12 cellular contexts compared by ENCODE assay signal in the genomic region with DNA sequence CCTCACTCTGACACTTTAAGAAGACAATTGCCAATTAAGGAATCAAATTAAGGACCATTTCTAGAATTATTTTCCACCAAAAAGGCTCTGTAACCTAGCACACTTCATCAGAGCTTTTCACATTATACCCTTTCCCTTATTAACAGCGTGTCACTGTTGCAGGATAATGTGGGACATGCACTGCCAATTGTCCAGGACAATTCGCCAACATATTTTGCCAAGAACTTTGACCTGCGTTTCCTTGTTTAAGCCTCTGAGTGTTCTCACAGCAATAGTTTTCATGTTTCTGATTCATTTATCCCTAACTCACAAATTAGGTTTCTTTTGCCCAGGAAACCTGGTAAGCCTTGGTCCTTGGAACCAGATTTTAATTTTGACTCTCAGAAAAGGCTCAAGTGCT.
"Had no signal": no experiment of that assay in that cellular context is flagged by ENCODE, and none has a peak within 500 bp of the region (broad histone marks: within the 10 kb centered on the region; RNA-seq: fewer than 3 reads in every experiment).

No MANE protein-coding gene starts in this region.

- H3K4me3 ChIP-seq: psoas muscle, tibial nerve had no signal

- H3K36me3 Mint-ChIP-seq: activated naive CD8-positive, alpha-beta T cell had no signal

- H3K27ac Mint-ChIP-seq: activated naive CD8-positive, alpha-beta T cell; nephron progenitor cell had no signal

- H3K4me3 Mint-ChIP-seq: activated naive CD8-positive, alpha-beta T cell; activated T-cell treated with anti-CD3 and anti-CD28 coated beads, Interleukin-2, amount 50 U/mL, for 4 hours; nephron progenitor cell; stimulated activated naive CD8-positive, alpha-beta T cell treated with anti-CD3 and anti-CD28 coated beads, Interleukin-15, amount 100 ng/mL, for 72 hours had no signal

- ATAC-seq: activated T-cell treated with anti-CD3 and anti-CD28 coated beads, Interleukin-2, amount 50 U/mL, for 4 hours; stimulated activated naive CD8-positive, alpha-beta T cell treated with anti-CD3 and anti-CD28 coated beads, Interleukin-15, amount 100 ng/mL, for 72 hours had no signal

- H3K4me1 ChIP-seq: psoas muscle had no signal

- H3K9me3 ChIP-seq: psoas muscle, tibial nerve had no signal

- H3K27me3 ChIP-seq: tibial nerve had no signal

- H3K9me3 Mint-ChIP-seq: activated T-cell treated with anti-CD3 and anti-CD28 coated beads, Interleukin-2, amount 50 U/mL, for 4 hours; nephron progenitor cell; stimulated activated naive CD8-positive, alpha-beta T cell treated with anti-CD3 and anti-CD28 coated beads, Interleukin-15, amount 100 ng/mL, for 72 hours had no signal

- H3K27ac ChIP-seq: psoas muscle had no signal

- DNase-seq: activated CD4-positive, alpha-beta T cell treated with anti-CD3 and anti-CD28 coated beads for 1 hour; activated CD4-positive, alpha-beta T cell treated with anti-CD3 and anti-CD28 coated beads, Interleukin-2, amount 50 U/mL, for 48 hours; activated gamma-delta T cell; activated T-cell treated with anti-CD3 and anti-CD28 coated beads, Interleukin-2, amount 50 U/mL, for 4 hours; glutamatergic neuron; left cardiac atrium; nephron progenitor cell; psoas muscle; stimulated activated CD4-positive, alpha-beta T cell treated with anti-CD3 and anti-CD28 coated beads, Interleukin-4, amount 100 ng/mL, for 4 hours; stimulated activated naive CD8-positive, alpha-beta T cell treated with anti-CD3 and anti-CD28 coated beads, Interleukin-15, amount 100 ng/mL, for 72 hours had no signal
